Comparison of ENCODE assay signal across 8 cellular contexts in genomic region chr11:45885921-45886721, GRCh38. TPM values are rescaled to one million over a fixed set of nuclear protein-coding genes. Genes with fewer than 3 reads are reported as not detected.
DNase-seq lines count a peak whose midpoint lies in the region; ATAC-seq and TF ChIP-seq lines count a peak whose summit lies in the region.

No MANE protein-coding gene starts in this region.

- intact Hi-C loops in activated T-helper 1 cell treated with anti-CD3 and anti-CD28 coated beads, Interleukin-12 subunit alpha, Interleukin-12 subunit beta, Interleukin-2, Interleukin-4 antibody, amounts not matched to agents 30 ng/mL and 10 ng/mL and 1 ng/mL, durations not matched to agents 14 hours and 24 hours and 36 hours (cut with micrococcal nuclease) = loop anchor here (1.0 kb wide), 4 partner anchors 13 to 81 kb away; partner anchors contain the start of gene SLC35C1

- H3K36me3 Mint-ChIP-seq in CD8-positive, alpha-beta memory T cell = peaks cover 0 to 11% (median 5%) of the 10 kb centered on the region in 3 donors
- H3K36me3 Mint-ChIP-seq in nephron (ENCODE audit: low read depth) = peaks cover 5% of the 10 kb centered on the region
- peaks cover 6% of the 10 kb centered on the region for H3K36me3 Mint-ChIP-seq in activated T-helper 1 cell treated with anti-CD3 and anti-CD28 coated beads, Interleukin-12 subunit alpha, Interleukin-12 subunit beta, Interleukin-2, Interleukin-4 antibody, amounts not matched to agents 30 ng/mL and 10 ng/mL and 1 ng/mL, durations not matched to agents 14 hours and 24 hours and 36 hours (ENCODE audit: low read depth)

- H3K27me3 ChIP-seq in CD8-positive, alpha-beta memory T cell (ENCODE audit: insufficient read depth, low read length, poor library complexity, severe bottlenecking) = no peaks in the 10 kb centered on the region

- H3K27ac ChIP-seq in CD8-positive, alpha-beta memory T cell (ENCODE audit: low read depth, low read length) = no peak overlapping the region

- H3K27ac Mint-ChIP-seq in CD8-positive, alpha-beta memory T cell = no peak overlapping the region
- H3K27ac Mint-ChIP-seq in nephron = no peak overlapping the region
- H3K27ac Mint-ChIP-seq in activated T-helper 1 cell treated with anti-CD3 and anti-CD28 coated beads, Interleukin-12 subunit alpha, Interleukin-12 subunit beta, Interleukin-2, Interleukin-4 antibody, amounts not matched to agents 30 ng/mL and 10 ng/mL and 1 ng/mL, durations not matched to agents 14 hours and 24 hours and 36 hours = no peak overlapping the region

- ATAC-seq in HG02763 (IDR thresholded peaks at IDR 0.05; ENCODE audit: unreplicated experiment) = no peak

- no peak for DNase-seq in CD8-positive, alpha-beta memory T cell
- DNase-seq in NCI-H1105 (lab: John Stamatoyannopoulos, UW) = peak; percentile 16
- DNase-seq in ecto neural progenitor cell (ENCODE audit: low spot score) = peak; percentile 60
- no peak for DNase-seq in T-helper 9 cell
- DNase-seq in activated T-helper 1 cell treated with anti-CD3 and anti-CD28 coated beads, Interleukin-12 subunit alpha, Interleukin-12 subunit beta, Interleukin-2, Interleukin-4 antibody, amounts not matched to agents 30 ng/mL and 10 ng/mL and 1 ng/mL, durations not matched to agents 14 hours and 24 hours and 36 hours (ENCODE audit: low spot score) = no peak
- no peak for DNase-seq in AG08395 (ENCODE audit: low spot score)

- H3K4me3 Mint-ChIP-seq in CD8-positive, alpha-beta memory T cell = peak overlapping the region in 5 of 7 donors; percentile 12 to 51 (median 32)
- peak overlapping the region; percentile 46 to 63 (median 61) for H3K4me3 Mint-ChIP-seq in nephron
- H3K4me3 Mint-ChIP-seq in activated T-helper 1 cell treated with anti-CD3 and anti-CD28 coated beads, Interleukin-12 subunit alpha, Interleukin-12 subunit beta, Interleukin-2, Interleukin-4 antibody, amounts not matched to agents 30 ng/mL and 10 ng/mL and 1 ng/mL, durations not matched to agents 14 hours and 24 hours and 36 hours = no peak overlapping the region

- peaks cover 10 to 11% (median 10%) of the 10 kb centered on the region in 3 donors for H3K4me1 Mint-ChIP-seq in CD8-positive, alpha-beta memory T cell
- peaks cover 4% of the 10 kb centered on the region for H3K4me1 Mint-ChIP-seq in nephron
- peaks cover 6% of the 10 kb centered on the region for H3K4me1 Mint-ChIP-seq in activated T-helper 1 cell treated with anti-CD3 and anti-CD28 coated beads, Interleukin-12 subunit alpha, Interleukin-12 subunit beta, Interleukin-2, Interleukin-4 antibody, amounts not matched to agents 30 ng/mL and 10 ng/mL and 1 ng/mL, durations not matched to agents 14 hours and 24 hours and 36 hours (ENCODE audit: low read depth)

- peaks cover 6% of the 10 kb centered on the region for H3K4me1 ChIP-seq in CD8-positive, alpha-beta memory T cell (ENCODE audit: insufficient read depth, low read length)

- no peaks in the 10 kb centered on the region for H3K9me3 ChIP-seq in CD8-positive, alpha-beta memory T cell (ENCODE audit: low read length)

- no peak for TF ChIP-seq CTCF in nephron (IDR thresholded peaks at IDR 0.05; ENCODE audit: unreplicated experiment in 3 of 3)

- H3K27me3 Mint-ChIP-seq in CD8-positive, alpha-beta memory T cell = peaks cover 5 to 7% of the 10 kb centered on the region in 2 donors
- peaks cover 38% of the 10 kb centered on the region for H3K27me3 Mint-ChIP-seq in nephron (ENCODE audit: low read depth)
- peaks cover 9% of the 10 kb centered on the region for H3K27me3 Mint-ChIP-seq in activated T-helper 1 cell treated with anti-CD3 and anti-CD28 coated beads, Interleukin-12 subunit alpha, Interleukin-12 subunit beta, Interleukin-2, Interleukin-4 antibody, amounts not matched to agents 30 ng/mL and 10 ng/mL and 1 ng/mL, durations not matched to agents 14 hours and 24 hours and 36 hours (ENCODE audit: insufficient read depth)

- CTCF ChIA-PET in CD8-positive, alpha-beta memory T cell (lab: Charles Lee) = interaction anchor here (1.0 kb wide), 1 partner anchor 16 kb away, joined by 3 read pairs; no protein-coding TSS in a partner anchor

- POLR2A ChIA-PET in CD8-positive, alpha-beta memory T cell (lab: Charles Lee) = no interaction called here

- no peaks in the 10 kb centered on the region for H3K36me3 ChIP-seq in CD8-positive, alpha-beta memory T cell (ENCODE audit: insufficient read depth, low read length)

- H3K9me3 Mint-ChIP-seq in CD8-positive, alpha-beta memory T cell = no peaks in the 10 kb centered on the region
- H3K9me3 Mint-ChIP-seq in nephron = no peaks in the 10 kb centered on the region
- H3K9me3 Mint-ChIP-seq in activated T-helper 1 cell treated with anti-CD3 and anti-CD28 coated beads, Interleukin-12 subunit alpha, Interleukin-12 subunit beta, Interleukin-2, Interleukin-4 antibody, amounts not matched to agents 30 ng/mL and 10 ng/mL and 1 ng/mL, durations not matched to agents 14 hours and 24 hours and 36 hours = no peaks in the 10 kb centered on the region

- H3K4me3 ChIP-seq in CD8-positive, alpha-beta memory T cell (ENCODE audit: low read length) = no peak overlapping the region

RNA-seq across cellular contexts. Expression of gene MAPK8IP1, which starts 0.7 kb away (rescaled TPM):
- total RNA-seq in CD8-positive, alpha-beta memory T cell = 1 to 10 TPM in 1 of 2 experiments, under 1 TPM in 1; 0.98 to 1.1 TPM
- polyA plus RNA-seq in CD8-positive, alpha-beta memory T cell = 0.23 TPM
- total RNA-seq in activated T-helper 1 cell treated with anti-CD3 and anti-CD28 coated beads, Interleukin-12 subunit alpha, Interleukin-12 subunit beta, Interleukin-2, Interleukin-4 antibody, amounts not matched to agents 30 ng/mL and 10 ng/mL and 1 ng/mL, durations not matched to agents 14 hours and 24 hours and 36 hours = 0.51 and 0.91 TPM in 2 replicates

RNA-seq across cellular contexts. Expression of gene FREY1, which starts 20.9 kb away (rescaled TPM):
- total RNA-seq in CD8-positive, alpha-beta memory T cell = 1 to 10 TPM; 1.1 to 2.0 TPM
- 0.43 TPM for polyA plus RNA-seq in CD8-positive, alpha-beta memory T cell
- total RNA-seq in activated T-helper 1 cell treated with anti-CD3 and anti-CD28 coated beads, Interleukin-12 subunit alpha, Interleukin-12 subunit beta, Interleukin-2, Interleukin-4 antibody, amounts not matched to agents 30 ng/mL and 10 ng/mL and 1 ng/mL, durations not matched to agents 14 hours and 24 hours and 36 hours = 0.59 and 1.9 TPM in 2 replicates

RNA-seq across cellular contexts. Expression of gene PEX16, which starts 31.6 kb away (rescaled TPM):
- 10 to 100 TPM; 35.1 to 43.2 TPM for total RNA-seq in CD8-positive, alpha-beta memory T cell
- polyA plus RNA-seq in CD8-positive, alpha-beta memory T cell = 63.4 TPM
- 37.4 and 44.6 TPM in 2 replicates for total RNA-seq in activated T-helper 1 cell treated with anti-CD3 and anti-CD28 coated beads, Interleukin-12 subunit alpha, Interleukin-12 subunit beta, Interleukin-2, Interleukin-4 antibody, amounts not matched to agents 30 ng/mL and 10 ng/mL and 1 ng/mL, durations not matched to agents 14 hours and 24 hours and 36 hours

RNA-seq across cellular contexts. Expression of gene LARGE2, which starts 36.3 kb away (rescaled TPM):
- total RNA-seq in CD8-positive, alpha-beta memory T cell = 1 to 10 TPM; 2.6 to 3.2 TPM
- 14.4 TPM for polyA plus RNA-seq in CD8-positive, alpha-beta memory T cell
- not detected in 2 replicates for total RNA-seq in activated T-helper 1 cell treated with anti-CD3 and anti-CD28 coated beads, Interleukin-12 subunit alpha, Interleukin-12 subunit beta, Interleukin-2, Interleukin-4 antibody, amounts not matched to agents 30 ng/mL and 10 ng/mL and 1 ng/mL, durations not matched to agents 14 hours and 24 hours and 36 hours

RNA-seq across cellular contexts. Expression of gene CRY2, which starts 38.8 kb away (rescaled TPM):
- 10 to 100 TPM; 16.6 to 17.8 TPM for total RNA-seq in CD8-positive, alpha-beta memory T cell
- 27.1 TPM for polyA plus RNA-seq in CD8-positive, alpha-beta memory T cell
- 19.4 and 23.7 TPM in 2 replicates for total RNA-seq in activated T-helper 1 cell treated with anti-CD3 and anti-CD28 coated beads, Interleukin-12 subunit alpha, Interleukin-12 subunit beta, Interleukin-2, Interleukin-4 antibody, amounts not matched to agents 30 ng/mL and 10 ng/mL and 1 ng/mL, durations not matched to agents 14 hours and 24 hours and 36 hours

Comparison
In these comparisons a context has a peak if more than half of its experiments do, and no peak if none do; other contexts are left out.
1. DNase-seq: peak in NCI-H1105 (single experiment) and ecto neural progenitor cell (single experiment); none in CD8-positive, alpha-beta memory T cell (0 of 5), T-helper 9 cell (single experiment), activated T-helper 1 cell treated with anti-CD3 and anti-CD28 coated beads, Interleukin-12 subunit alpha, Interleukin-12 subunit beta, Interleukin-2, Interleukin-4 antibody, amounts not matched to agents 30 ng/mL and 10 ng/mL and 1 ng/mL, durations not matched to agents 14 hours and 24 hours and 36 hours (single experiment) and AG08395 (single experiment).